Comparison of ENCODE assay signal across 11 cellular contexts in the genomic region with DNA sequence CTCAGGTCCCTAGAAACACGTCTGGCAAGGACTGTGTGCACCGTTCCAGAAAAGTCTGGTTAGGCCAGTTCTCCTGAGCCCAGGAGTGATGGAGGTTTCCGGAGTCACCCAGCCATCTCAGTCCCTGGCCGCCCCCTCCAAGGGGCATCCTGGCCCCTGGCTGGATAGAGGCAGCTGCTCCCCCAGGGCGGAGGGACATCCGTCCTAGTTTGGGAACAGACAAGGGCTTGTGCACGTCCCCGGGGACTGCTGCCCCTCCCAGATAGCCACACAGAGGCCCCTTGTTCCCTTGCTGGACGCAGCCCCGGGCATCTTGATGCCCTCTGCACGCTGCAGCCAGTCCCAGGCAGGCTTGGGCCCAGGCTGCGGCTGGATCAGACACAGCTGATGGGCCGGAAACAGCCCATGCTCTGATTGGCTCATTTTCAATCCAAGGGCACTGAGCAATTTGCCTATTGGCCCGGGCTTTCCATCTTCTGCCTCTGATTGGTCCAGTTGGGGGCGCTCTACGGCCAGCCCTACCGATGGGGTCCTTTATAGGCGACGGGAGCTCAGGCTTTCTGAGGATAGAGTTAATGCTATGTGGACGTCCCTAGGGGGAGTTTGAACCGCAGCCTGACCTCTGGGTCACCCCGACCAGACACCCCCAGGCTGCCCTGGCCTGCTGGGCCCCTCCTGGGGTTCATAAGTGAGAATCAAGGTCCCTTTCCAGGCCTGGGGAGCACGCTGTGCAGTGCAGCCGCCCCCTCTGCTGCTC. TPM values are rescaled to one million over a fixed set of nuclear protein-coding genes. Genes with fewer than 3 reads are reported as not detected.
DNase-seq lines count a peak whose midpoint lies in the region; ATAC-seq and TF ChIP-seq lines count a peak whose summit lies in the region.
"Had no signal": no experiment of that assay in that cellular context is flagged by ENCODE, and none has a peak within 500 bp of the region (broad histone marks: within the 10 kb centered on the region; RNA-seq: fewer than 3 reads in every experiment).

No MANE protein-coding gene starts in this region.

- peak; percentile 75 for TF ChIP-seq CTCF in DOHH2 (IDR thresholded peaks at IDR 0.05; ENCODE audit: low read depth, low read length, poor library complexity, severe bottlenecking)
- no peak for TF ChIP-seq CTCF in right atrium auricular region (IDR thresholded peaks at IDR 0.05)

- ATAC-seq in sciatic nerve (peak; percentile 8), HG03175 (IDR thresholded peaks at IDR 0.05; ENCODE audit: unreplicated experiment) (no peak)
- no peak for ATAC-seq in activated CD4-positive, CD25-positive, alpha-beta regulatory T cell treated with anti-CD3 and anti-CD28 coated beads, Interleukin-2, amount 50 U/mL, for 24 hours
- ATAC-seq in stimulated activated effector memory CD8-positive, alpha-beta T cell treated with anti-CD3 and anti-CD28 coated beads, Interleukin-12 subunit alpha, Interleukin-12 subunit beta, amount 100 ng/mL, for 72 hours = no peak
- ATAC-seq: activated T-helper 17 cell treated with anti-CD3 and anti-CD28 coated beads, Interleukin-2, amount 50 U/mL, for 72 hours had no signal

- H3F3A ChIP-seq in DOHH2 (ENCODE audit: control insufficient read depth, insufficient read depth) = peaks cover 61% of the 10 kb centered on the region

- peaks cover 85% of the 10 kb centered on the region for H3K36me3 ChIP-seq in DOHH2 (ENCODE audit: control insufficient read depth, low read length)
- peaks cover 11% of the 10 kb centered on the region for H3K36me3 ChIP-seq in right atrium auricular region

- peaks cover 22% of the 10 kb centered on the region for H3K36me3 Mint-ChIP-seq in stimulated activated effector memory CD8-positive, alpha-beta T cell treated with anti-CD3 and anti-CD28 coated beads, Interleukin-12 subunit alpha, Interleukin-12 subunit beta, amount 100 ng/mL, for 72 hours

- H3K4me3 ChIP-seq in DOHH2 (ENCODE audit: low read length) (peak overlapping the region; percentile 86), right atrium auricular region (peak overlapping the region in 1 of 2 donors; percentile 8)
- H3K4me3 ChIP-seq: PC-9 had no signal

- DNase-seq in amygdala (lab: John Stamatoyannopoulos, UW) (peak in 55 of 56 donors; percentile 29 to 97 (median 87)), right atrium auricular region (ENCODE audit: low spot score) (peak; percentile 73), sciatic nerve (ENCODE audit: low spot score) (peak; percentile 81), cortex of kidney (lab: John Stamatoyannopoulos, UW) (no peak)
- DNase-seq in stimulated activated effector memory CD8-positive, alpha-beta T cell treated with anti-CD3 and anti-CD28 coated beads, Interleukin-12 subunit alpha, Interleukin-12 subunit beta, amount 100 ng/mL, for 72 hours (ENCODE audit: low spot score in 2 of 2) = no peak
- DNase-seq: stimulated activated CD4-positive, alpha-beta T cell treated with anti-CD3 and anti-CD28 coated beads, Interleukin-2, amount 100 ng/mL, for 48 hours had no signal

- peaks cover 29% of the 10 kb centered on the region for H4K20me1 ChIP-seq in DOHH2 (ENCODE audit: control insufficient read depth, insufficient read depth, low read depth, low read length)

- H3K27me3 ChIP-seq in DOHH2 (ENCODE audit: control insufficient read depth, low read length) = no peaks in the 10 kb centered on the region
- H3K27me3 ChIP-seq in right atrium auricular region = no peaks in the 10 kb centered on the region

- H3K27ac ChIP-seq in DOHH2 (ENCODE audit: low read depth, low read length) (peak overlapping the region; percentile 100), right atrium auricular region (peak overlapping the region; percentile 72 to 90)
- H3K27ac ChIP-seq: PC-9 had no signal

- no peak overlapping the region for H3K27ac Mint-ChIP-seq in stimulated activated effector memory CD8-positive, alpha-beta T cell treated with anti-CD3 and anti-CD28 coated beads, Interleukin-12 subunit alpha, Interleukin-12 subunit beta, amount 100 ng/mL, for 72 hours

- H3K4me1 Mint-ChIP-seq in stimulated activated effector memory CD8-positive, alpha-beta T cell treated with anti-CD3 and anti-CD28 coated beads, Interleukin-12 subunit alpha, Interleukin-12 subunit beta, amount 100 ng/mL, for 72 hours = peaks cover 22% of the 10 kb centered on the region

- no peaks in the 10 kb centered on the region for H3K9me2 ChIP-seq in DOHH2 (replicated peaks; ENCODE audit: control insufficient read depth, low read length)

- H3K9me3 ChIP-seq in DOHH2 (ENCODE audit: control insufficient read depth, insufficient read depth, low read length) = no peaks in the 10 kb centered on the region
- no peaks in the 10 kb centered on the region for H3K9me3 ChIP-seq in right atrium auricular region

- H3K9me3 Mint-ChIP-seq in stimulated activated effector memory CD8-positive, alpha-beta T cell treated with anti-CD3 and anti-CD28 coated beads, Interleukin-12 subunit alpha, Interleukin-12 subunit beta, amount 100 ng/mL, for 72 hours = no peaks in the 10 kb centered on the region
- H3K9me3 Mint-ChIP-seq: activated T-helper 17 cell treated with anti-CD3 and anti-CD28 coated beads, Interleukin-2, amount 50 U/mL, for 72 hours had no signal

- intact Hi-C loops in sciatic nerve (cut with DNase I) = no loop called here

- peaks cover 98% of the 10 kb centered on the region for H3K79me2 ChIP-seq in DOHH2 (ENCODE audit: control insufficient read depth, low read length)

- H3K4me2 ChIP-seq in DOHH2 (ENCODE audit: low read length) = peak overlapping the region; percentile 85
- H3K4me2 ChIP-seq: PC-9 had no signal

- no peak overlapping the region for H3K4me3 Mint-ChIP-seq in stimulated activated effector memory CD8-positive, alpha-beta T cell treated with anti-CD3 and anti-CD28 coated beads, Interleukin-12 subunit alpha, Interleukin-12 subunit beta, amount 100 ng/mL, for 72 hours
- H3K4me3 Mint-ChIP-seq: activated T-helper 17 cell treated with anti-CD3 and anti-CD28 coated beads, Interleukin-2, amount 50 U/mL, for 72 hours had no signal

- H3K4me1 ChIP-seq in DOHH2 (ENCODE audit: control insufficient read depth, low read length) = peaks cover 77% of the 10 kb centered on the region
- H3K4me1 ChIP-seq in right atrium auricular region = peaks cover 0 to 50% of the 10 kb centered on the region in 2 donors

RNA-seq across cellular contexts. Expression of gene S1PR2, which starts 3.7 kb away (rescaled TPM):
- total RNA-seq in right atrium auricular region (10 to 100 TPM in 1 of 2 donors, 1 to 10 TPM in 1; 4.3 to 14.7 TPM), sciatic nerve (15.9 TPM)

RNA-seq across cellular contexts. Expression of gene MRPL4, which starts 24.6 kb away (rescaled TPM):
- total RNA-seq in right atrium auricular region (10 to 100 TPM; 75.9 to 86.3 TPM), sciatic nerve (29.3 TPM)

RNA-seq across cellular contexts. Expression of gene DNMT1, which starts 32.6 kb away (rescaled TPM):
- total RNA-seq in right atrium auricular region (10 to 100 TPM; 17.2 to 27.7 TPM), sciatic nerve (70.8 TPM)

RNA-seq across cellular contexts. Expression of gene ICAM1, which starts 43.5 kb away (rescaled TPM):
- 10 to 100 TPM; 15.2 to 24.4 TPM for total RNA-seq in right atrium auricular region
- total RNA-seq in sciatic nerve = 30.7 TPM

RNA-seq across cellular contexts. Expression of gene ICAM4, which starts 59.4 kb away (rescaled TPM):
- under 1 TPM in 1 of 2 donors, not detected in 1; 0.55 TPM for total RNA-seq in right atrium auricular region
- not detected for total RNA-seq in sciatic nerve

Comparison
In these comparisons a context has a peak if more than half of its experiments do, and no peak if none do; other contexts are left out.
1. DNase-seq: peak in amygdala (55 of 56), right atrium auricular region (single experiment) and sciatic nerve (single experiment); none in cortex of kidney (single experiment) and stimulated activated effector memory CD8-positive, alpha-beta T cell treated with anti-CD3 and anti-CD28 coated beads, Interleukin-12 subunit alpha, Interleukin-12 subunit beta, amount 100 ng/mL, for 72 hours (0 of 2).